25 cellular contexts compared by ENCODE assay signal in the genomic region with DNA sequence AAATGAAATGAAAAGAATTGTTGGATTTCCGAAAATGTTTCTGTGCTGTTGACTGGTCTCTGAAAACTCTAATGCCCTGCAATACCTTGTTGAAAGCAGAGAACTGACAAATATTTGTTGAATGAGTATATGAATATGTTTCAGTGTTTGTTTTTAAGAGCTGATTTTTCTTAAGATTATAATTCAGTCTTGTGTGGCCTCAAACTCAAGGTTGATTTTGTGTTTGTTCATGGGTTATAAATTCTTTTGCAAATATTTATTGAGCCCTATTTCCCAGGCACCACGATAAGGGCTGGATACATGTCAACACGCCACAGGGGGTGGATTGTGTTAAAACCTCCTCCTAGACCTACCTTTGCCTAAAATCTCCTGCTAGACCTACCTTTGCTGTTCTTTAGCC.
"Had no signal": no experiment of that assay in that cellular context is flagged by ENCODE, and none has a peak within 500 bp of the region (broad histone marks: within the 10 kb centered on the region; RNA-seq: fewer than 3 reads in every experiment).

No MANE protein-coding gene starts in this region.

- H3K4me2 ChIP-seq: neural progenitor cell had no signal

- FAIRE-seq: endothelial cell of umbilical vein had no signal

- H3K27ac ChIP-seq: foreskin keratinocyte, left ventricle myocardium inferior, lower lobe of right lung, neural progenitor cell, parathyroid adenoma, psoas muscle, right lobe of liver, testis, tibial nerve, upper lobe of right lung, vagina had no signal

- H3K4me3 ChIP-seq: left ventricle myocardium inferior, lower lobe of right lung, neural progenitor cell, psoas muscle, right lobe of liver, testis, tibial nerve, upper lobe of right lung, vagina had no signal

- H3K9me3 ChIP-seq: lower lobe of right lung, psoas muscle, right lobe of liver, testis, upper lobe of right lung, vagina had no signal

- H2AFZ ChIP-seq: neural progenitor cell, parathyroid adenoma had no signal

- H3K27me3 ChIP-seq: foreskin keratinocyte, neural progenitor cell, right lobe of liver, testis, tibial nerve, upper lobe of right lung, vagina had no signal

- H3K79me2 ChIP-seq: parathyroid adenoma had no signal

- ATAC-seq: foreskin keratinocyte; left cardiac atrium; natural killer cell treated with Interleukin-12 subunit alpha and Interleukin-12 subunit beta and Interleukin-15 and Interleukin-18, amount 100 ng/mL, for 72 hours; psoas muscle; right lobe of liver; stimulated activated effector memory CD8-positive, alpha-beta T cell treated with anti-CD3 and anti-CD28 coated beads, Interleukin-12 subunit alpha, Interleukin-12 subunit beta, amount 100 ng/mL, for 72 hours; upper lobe of right lung had no signal

- H3K9ac ChIP-seq: neural progenitor cell, parathyroid adenoma had no signal

- DNase-seq: effector CD4-positive, alpha-beta T cell; endodermal cell; erythroblast; foreskin keratinocyte; kidney; left cardiac atrium; left ventricle myocardium inferior; lower lobe of right lung; mesenchymal stem cell; midbrain; nucleus accumbens; psoas muscle; retina; right lobe of liver; stimulated activated CD4-positive, alpha-beta T cell treated with anti-CD3 and anti-CD28 coated beads, Interleukin-4, amount 100 ng/mL, for 1 hour; stimulated activated CD8-positive, alpha-beta memory T cell treated with anti-CD3 and anti-CD28 coated beads, Interleukin-4, amount 100 ng/mL, for 48 hours; testis; upper lobe of right lung had no signal

- H3K4me1 ChIP-seq: foreskin keratinocyte, left ventricle myocardium inferior, lower lobe of right lung, neural progenitor cell, parathyroid adenoma, psoas muscle, right lobe of liver, testis, tibial nerve, upper lobe of right lung, vagina had no signal

- H3K36me3 ChIP-seq: left ventricle myocardium inferior, lower lobe of right lung, neural progenitor cell, right lobe of liver, tibial nerve, upper lobe of right lung, vagina had no signal
